1 cellular context compared by ENCODE assay signal in the genomic region with DNA sequence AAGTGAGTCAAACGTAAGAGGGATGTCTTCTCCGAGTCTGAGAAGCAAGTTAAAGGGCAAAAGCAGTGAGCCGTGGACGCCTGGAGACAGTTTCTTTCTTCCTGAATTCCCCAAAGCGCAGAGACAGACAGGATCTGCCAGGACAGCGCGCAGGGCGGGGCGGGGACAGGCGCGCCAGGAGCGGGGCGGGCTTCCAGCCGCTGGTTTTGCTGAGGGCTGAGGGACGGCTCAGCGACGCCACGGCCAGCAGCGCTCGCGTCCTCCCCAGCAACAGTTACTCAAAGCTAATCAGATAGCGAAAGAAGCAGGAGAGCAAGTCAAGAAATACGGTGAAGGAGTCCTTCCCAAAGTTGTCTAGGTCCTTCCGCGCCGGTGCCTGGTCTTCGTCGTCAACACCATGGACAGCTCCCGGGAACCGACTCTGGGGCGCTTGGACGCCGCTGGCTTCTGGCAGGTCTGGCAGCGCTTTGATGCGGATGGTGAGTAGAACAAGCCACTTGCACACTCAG.
TF ChIP-seq lines count a peak whose summit lies in the region.

A gene with protein sequence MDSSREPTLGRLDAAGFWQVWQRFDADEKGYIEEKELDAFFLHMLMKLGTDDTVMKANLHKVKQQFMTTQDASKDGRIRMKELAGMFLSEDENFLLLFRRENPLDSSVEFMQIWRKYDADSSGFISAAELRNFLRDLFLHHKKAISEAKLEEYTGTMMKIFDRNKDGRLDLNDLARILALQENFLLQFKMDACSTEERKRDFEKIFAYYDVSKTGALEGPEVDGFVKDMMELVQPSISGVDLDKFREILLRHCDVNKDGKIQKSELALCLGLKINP (plus strand): TSS at position 209 of the 509 bp plus-strand sequence. CDS start 189 bp downstream, at position 398.

TF ChIP-seq in WTC11, 78 proteins besides CTCF, POLR2A, EP300 and RAD21 (continued from another document and continues in another):
- TF ChIP-seq, protein P1, sequence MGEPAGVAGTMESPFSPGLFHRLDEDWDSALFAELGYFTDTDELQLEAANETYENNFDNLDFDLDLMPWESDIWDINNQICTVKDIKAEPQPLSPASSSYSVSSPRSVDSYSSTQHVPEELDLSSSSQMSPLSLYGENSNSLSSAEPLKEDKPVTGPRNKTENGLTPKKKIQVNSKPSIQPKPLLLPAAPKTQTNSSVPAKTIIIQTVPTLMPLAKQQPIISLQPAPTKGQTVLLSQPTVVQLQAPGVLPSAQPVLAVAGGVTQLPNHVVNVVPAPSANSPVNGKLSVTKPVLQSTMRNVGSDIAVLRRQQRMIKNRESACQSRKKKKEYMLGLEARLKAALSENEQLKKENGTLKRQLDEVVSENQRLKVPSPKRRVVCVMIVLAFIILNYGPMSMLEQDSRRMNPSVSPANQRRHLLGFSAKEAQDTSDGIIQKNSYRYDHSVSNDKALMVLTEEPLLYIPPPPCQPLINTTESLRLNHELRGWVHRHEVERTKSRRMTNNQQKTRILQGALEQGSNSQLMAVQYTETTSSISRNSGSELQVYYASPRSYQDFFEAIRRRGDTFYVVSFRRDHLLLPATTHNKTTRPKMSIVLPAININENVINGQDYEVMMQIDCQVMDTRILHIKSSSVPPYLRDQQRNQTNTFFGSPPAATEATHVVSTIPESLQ (CRISPR knock-in tag; IDR thresholded peaks at IDR 0.05): no peak
- TF ChIP-seq, protein P2, sequence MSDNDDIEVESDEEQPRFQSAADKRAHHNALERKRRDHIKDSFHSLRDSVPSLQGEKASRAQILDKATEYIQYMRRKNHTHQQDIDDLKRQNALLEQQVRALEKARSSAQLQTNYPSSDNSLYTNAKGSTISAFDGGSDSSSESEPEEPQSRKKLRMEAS (CRISPR knock-in tag; IDR thresholded peaks at IDR 0.05): peak; percentile 69
- TF ChIP-seq, protein P3, sequence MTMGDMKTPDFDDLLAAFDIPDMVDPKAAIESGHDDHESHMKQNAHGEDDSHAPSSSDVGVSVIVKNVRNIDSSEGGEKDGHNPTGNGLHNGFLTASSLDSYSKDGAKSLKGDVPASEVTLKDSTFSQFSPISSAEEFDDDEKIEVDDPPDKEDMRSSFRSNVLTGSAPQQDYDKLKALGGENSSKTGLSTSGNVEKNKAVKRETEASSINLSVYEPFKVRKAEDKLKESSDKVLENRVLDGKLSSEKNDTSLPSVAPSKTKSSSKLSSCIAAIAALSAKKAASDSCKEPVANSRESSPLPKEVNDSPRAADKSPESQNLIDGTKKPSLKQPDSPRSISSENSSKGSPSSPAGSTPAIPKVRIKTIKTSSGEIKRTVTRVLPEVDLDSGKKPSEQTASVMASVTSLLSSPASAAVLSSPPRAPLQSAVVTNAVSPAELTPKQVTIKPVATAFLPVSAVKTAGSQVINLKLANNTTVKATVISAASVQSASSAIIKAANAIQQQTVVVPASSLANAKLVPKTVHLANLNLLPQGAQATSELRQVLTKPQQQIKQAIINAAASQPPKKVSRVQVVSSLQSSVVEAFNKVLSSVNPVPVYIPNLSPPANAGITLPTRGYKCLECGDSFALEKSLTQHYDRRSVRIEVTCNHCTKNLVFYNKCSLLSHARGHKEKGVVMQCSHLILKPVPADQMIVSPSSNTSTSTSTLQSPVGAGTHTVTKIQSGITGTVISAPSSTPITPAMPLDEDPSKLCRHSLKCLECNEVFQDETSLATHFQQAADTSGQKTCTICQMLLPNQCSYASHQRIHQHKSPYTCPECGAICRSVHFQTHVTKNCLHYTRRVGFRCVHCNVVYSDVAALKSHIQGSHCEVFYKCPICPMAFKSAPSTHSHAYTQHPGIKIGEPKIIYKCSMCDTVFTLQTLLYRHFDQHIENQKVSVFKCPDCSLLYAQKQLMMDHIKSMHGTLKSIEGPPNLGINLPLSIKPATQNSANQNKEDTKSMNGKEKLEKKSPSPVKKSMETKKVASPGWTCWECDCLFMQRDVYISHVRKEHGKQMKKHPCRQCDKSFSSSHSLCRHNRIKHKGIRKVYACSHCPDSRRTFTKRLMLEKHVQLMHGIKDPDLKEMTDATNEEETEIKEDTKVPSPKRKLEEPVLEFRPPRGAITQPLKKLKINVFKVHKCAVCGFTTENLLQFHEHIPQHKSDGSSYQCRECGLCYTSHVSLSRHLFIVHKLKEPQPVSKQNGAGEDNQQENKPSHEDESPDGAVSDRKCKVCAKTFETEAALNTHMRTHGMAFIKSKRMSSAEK (CRISPR knock-in tag; IDR thresholded peaks at IDR 0.05; ENCODE audit: borderline replicate concordance): no peak
- TF ChIP-seq HMGA2 (CRISPR knock-in tag; IDR thresholded peaks at IDR 0.05): no peak
- TF ChIP-seq, protein P4, sequence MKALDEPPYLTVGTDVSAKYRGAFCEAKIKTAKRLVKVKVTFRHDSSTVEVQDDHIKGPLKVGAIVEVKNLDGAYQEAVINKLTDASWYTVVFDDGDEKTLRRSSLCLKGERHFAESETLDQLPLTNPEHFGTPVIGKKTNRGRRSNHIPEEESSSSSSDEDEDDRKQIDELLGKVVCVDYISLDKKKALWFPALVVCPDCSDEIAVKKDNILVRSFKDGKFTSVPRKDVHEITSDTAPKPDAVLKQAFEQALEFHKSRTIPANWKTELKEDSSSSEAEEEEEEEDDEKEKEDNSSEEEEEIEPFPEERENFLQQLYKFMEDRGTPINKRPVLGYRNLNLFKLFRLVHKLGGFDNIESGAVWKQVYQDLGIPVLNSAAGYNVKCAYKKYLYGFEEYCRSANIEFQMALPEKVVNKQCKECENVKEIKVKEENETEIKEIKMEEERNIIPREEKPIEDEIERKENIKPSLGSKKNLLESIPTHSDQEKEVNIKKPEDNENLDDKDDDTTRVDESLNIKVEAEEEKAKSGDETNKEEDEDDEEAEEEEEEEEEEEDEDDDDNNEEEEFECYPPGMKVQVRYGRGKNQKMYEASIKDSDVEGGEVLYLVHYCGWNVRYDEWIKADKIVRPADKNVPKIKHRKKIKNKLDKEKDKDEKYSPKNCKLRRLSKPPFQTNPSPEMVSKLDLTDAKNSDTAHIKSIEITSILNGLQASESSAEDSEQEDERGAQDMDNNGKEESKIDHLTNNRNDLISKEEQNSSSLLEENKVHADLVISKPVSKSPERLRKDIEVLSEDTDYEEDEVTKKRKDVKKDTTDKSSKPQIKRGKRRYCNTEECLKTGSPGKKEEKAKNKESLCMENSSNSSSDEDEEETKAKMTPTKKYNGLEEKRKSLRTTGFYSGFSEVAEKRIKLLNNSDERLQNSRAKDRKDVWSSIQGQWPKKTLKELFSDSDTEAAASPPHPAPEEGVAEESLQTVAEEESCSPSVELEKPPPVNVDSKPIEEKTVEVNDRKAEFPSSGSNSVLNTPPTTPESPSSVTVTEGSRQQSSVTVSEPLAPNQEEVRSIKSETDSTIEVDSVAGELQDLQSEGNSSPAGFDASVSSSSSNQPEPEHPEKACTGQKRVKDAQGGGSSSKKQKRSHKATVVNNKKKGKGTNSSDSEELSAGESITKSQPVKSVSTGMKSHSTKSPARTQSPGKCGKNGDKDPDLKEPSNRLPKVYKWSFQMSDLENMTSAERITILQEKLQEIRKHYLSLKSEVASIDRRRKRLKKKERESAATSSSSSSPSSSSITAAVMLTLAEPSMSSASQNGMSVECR (CRISPR knock-in tag; IDR thresholded peaks at IDR 0.05; ENCODE audit: borderline replicate concordance): peak; percentile 93
- TF ChIP-seq NR1H2 (CRISPR knock-in tag; IDR thresholded peaks at IDR 0.05): no peak
- TF ChIP-seq, protein P5, sequence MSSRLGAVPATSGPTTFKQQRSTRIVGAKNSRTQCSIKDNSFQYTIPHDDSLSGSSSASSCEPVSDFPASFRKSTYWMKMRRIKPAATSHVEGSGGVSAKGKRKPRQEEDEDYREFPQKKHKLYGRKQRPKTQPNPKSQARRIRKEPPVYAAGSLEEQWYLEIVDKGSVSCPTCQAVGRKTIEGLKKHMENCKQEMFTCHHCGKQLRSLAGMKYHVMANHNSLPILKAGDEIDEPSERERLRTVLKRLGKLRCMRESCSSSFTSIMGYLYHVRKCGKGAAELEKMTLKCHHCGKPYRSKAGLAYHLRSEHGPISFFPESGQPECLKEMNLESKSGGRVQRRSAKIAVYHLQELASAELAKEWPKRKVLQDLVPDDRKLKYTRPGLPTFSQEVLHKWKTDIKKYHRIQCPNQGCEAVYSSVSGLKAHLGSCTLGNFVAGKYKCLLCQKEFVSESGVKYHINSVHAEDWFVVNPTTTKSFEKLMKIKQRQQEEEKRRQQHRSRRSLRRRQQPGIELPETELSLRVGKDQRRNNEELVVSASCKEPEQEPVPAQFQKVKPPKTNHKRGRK (CRISPR knock-in tag; IDR thresholded peaks at IDR 0.05; ENCODE audit: borderline replicate concordance): peak; percentile 82; the same call in 1 of the 2 replicates
- no peak for TF ChIP-seq GTF2I (CRISPR knock-in tag; conservative IDR thresholded peaks at IDR 0.05)
- TF ChIP-seq, protein P6, sequence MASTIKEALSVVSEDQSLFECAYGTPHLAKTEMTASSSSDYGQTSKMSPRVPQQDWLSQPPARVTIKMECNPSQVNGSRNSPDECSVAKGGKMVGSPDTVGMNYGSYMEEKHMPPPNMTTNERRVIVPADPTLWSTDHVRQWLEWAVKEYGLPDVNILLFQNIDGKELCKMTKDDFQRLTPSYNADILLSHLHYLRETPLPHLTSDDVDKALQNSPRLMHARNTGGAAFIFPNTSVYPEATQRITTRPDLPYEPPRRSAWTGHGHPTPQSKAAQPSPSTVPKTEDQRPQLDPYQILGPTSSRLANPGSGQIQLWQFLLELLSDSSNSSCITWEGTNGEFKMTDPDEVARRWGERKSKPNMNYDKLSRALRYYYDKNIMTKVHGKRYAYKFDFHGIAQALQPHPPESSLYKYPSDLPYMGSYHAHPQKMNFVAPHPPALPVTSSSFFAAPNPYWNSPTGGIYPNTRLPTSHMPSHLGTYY (CRISPR knock-in tag; IDR thresholded peaks at IDR 0.05): no peak
- TF ChIP-seq, protein P7, sequence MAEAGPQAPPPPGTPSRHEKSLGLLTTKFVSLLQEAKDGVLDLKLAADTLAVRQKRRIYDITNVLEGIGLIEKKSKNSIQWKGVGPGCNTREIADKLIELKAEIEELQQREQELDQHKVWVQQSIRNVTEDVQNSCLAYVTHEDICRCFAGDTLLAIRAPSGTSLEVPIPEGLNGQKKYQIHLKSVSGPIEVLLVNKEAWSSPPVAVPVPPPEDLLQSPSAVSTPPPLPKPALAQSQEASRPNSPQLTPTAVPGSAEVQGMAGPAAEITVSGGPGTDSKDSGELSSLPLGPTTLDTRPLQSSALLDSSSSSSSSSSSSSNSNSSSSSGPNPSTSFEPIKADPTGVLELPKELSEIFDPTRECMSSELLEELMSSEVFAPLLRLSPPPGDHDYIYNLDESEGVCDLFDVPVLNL (CRISPR knock-in tag; IDR thresholded peaks at IDR 0.05; ENCODE audit: borderline replicate concordance, low read depth): 0 out of 2 replicates have a peak, but pooled peaks have one; percentile 41
- TF ChIP-seq TCF7 (CRISPR knock-in tag; IDR thresholded peaks at IDR 0.05; ENCODE audit: low read depth): peak; percentile 83; the same call in 1 of the 2 replicates
- peak; percentile 71; the same call in 1 of the 2 replicates for TF ChIP-seq ZNF219 (CRISPR knock-in tag; IDR thresholded peaks at IDR 0.05; ENCODE audit: borderline replicate concordance)
- TF ChIP-seq TP53 (CRISPR knock-in tag; IDR thresholded peaks at IDR 0.05): peak; percentile 81; the same call in 1 of the 2 replicates
- TF ChIP-seq, protein P8, sequence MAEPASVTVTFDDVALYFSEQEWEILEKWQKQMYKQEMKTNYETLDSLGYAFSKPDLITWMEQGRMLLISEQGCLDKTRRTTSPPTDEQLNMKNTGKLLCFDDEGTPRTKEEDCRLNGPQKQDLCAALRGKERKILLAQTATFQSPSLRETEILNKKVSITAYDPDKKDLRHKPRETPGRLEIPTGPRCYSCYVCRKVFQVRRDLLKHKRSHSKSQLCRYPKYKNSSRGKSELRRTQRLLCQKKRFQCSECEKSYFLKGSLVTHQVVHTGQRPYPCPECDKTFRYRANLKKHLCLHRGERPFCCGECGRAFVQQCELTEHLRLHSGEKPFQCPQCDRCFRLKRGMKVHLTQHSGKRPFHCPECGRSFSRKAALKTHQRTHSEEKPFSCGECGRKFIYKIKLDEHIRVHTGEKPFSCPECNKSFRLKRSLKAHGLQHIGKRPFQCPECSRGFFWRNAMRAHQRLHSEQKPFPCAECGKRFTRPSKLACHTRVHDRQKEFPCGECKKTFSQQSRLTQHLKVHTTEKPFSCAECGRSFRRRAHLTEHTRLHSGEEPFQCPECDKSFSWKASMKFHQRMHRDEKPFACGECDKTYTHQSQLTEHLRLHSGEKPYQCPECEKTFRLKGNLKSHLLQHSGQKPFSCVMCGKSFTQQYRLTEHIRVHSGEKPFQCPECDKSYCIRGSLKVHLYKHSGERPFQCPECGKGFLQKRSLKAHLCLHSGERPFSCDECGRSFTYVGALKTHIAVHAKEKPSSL (CRISPR knock-in tag; conservative IDR thresholded peaks at IDR 0.05): no peak
- TF ChIP-seq, protein P9, sequence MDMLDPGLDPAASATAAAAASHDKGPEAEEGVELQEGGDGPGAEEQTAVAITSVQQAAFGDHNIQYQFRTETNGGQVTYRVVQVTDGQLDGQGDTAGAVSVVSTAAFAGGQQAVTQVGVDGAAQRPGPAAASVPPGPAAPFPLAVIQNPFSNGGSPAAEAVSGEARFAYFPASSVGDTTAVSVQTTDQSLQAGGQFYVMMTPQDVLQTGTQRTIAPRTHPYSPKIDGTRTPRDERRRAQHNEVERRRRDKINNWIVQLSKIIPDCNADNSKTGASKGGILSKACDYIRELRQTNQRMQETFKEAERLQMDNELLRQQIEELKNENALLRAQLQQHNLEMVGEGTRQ (CRISPR knock-in tag; IDR thresholded peaks at IDR 0.05): no peak
- peak; percentile 94 for TF ChIP-seq SMAD3 (CRISPR knock-in tag; IDR thresholded peaks at IDR 0.05; ENCODE audit: borderline replicate concordance)
- peak; percentile 76; the same call in 1 of the 2 replicates for TF ChIP-seq TEAD4 (CRISPR knock-in tag; IDR thresholded peaks at IDR 0.05)
- peak; percentile 91 for TF ChIP-seq NFE2L1 (CRISPR knock-in tag; IDR thresholded peaks at IDR 0.05)
- TF ChIP-seq NR2C2 (CRISPR knock-in tag; IDR thresholded peaks at IDR 0.05): 0 out of 2 replicates have a peak, but pooled peaks have one; percentile 43
- TF ChIP-seq, protein P10, sequence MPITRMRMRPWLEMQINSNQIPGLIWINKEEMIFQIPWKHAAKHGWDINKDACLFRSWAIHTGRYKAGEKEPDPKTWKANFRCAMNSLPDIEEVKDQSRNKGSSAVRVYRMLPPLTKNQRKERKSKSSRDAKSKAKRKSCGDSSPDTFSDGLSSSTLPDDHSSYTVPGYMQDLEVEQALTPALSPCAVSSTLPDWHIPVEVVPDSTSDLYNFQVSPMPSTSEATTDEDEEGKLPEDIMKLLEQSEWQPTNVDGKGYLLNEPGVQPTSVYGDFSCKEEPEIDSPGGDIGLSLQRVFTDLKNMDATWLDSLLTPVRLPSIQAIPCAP (CRISPR knock-in tag; IDR thresholded peaks at IDR 0.05): peak; percentile 92
- TF ChIP-seq ZNF423 (CRISPR knock-in tag; IDR thresholded peaks at IDR 0.05): no peak
- TF ChIP-seq ESRRA (CRISPR knock-in tag; IDR thresholded peaks at IDR 0.05; ENCODE audit: borderline replicate concordance): 0 out of 2 replicates have a peak, but pooled peaks have one; percentile 35
